In genomic region chr10:86391986-86392722, GRCh38 we compare ENCODE assay signal across 17 cellular contexts. TPM values are rescaled to one million over a fixed set of nuclear protein-coding genes. Genes with fewer than 3 reads are reported as not detected.
DNase-seq lines count a peak whose midpoint lies in the region; ATAC-seq and TF ChIP-seq lines count a peak whose summit lies in the region.
"Had no signal": no experiment of that assay in that cellular context is flagged by ENCODE, and none has a peak within 500 bp of the region (broad histone marks: within the 10 kb centered on the region; RNA-seq: fewer than 3 reads in every experiment).

No MANE protein-coding gene starts in this region.

- intact Hi-C loops in posterior vena cava (cut with DNase I) = no loop called here

- no peak for TF ChIP-seq EP300 in gastroesophageal sphincter (IDR thresholded peaks at IDR 0.05)

- no peak for TF ChIP-seq POLR2A in gastroesophageal sphincter (IDR thresholded peaks at IDR 0.05)

- no peak overlapping the region for H3K27ac ChIP-seq in gastroesophageal sphincter
- H3K27ac ChIP-seq: HL-60, tibial nerve had no signal

- ATAC-seq in GM19351 (IDR thresholded peaks at IDR 0.05; ENCODE audit: unreplicated experiment) (peak; percentile 26), HG03066 (IDR thresholded peaks at IDR 0.05; ENCODE audit: low read depth, unreplicated experiment) (peak; percentile 8), gastroesophageal sphincter (peak; percentile 31), left lobe of liver (no peak), GM19452 (IDR thresholded peaks at IDR 0.05; ENCODE audit: unreplicated experiment) (no peak)
- ATAC-seq: activated CD8-positive, alpha-beta T cell treated with anti-CD3 and anti-CD28 coated beads, Interleukin-2, amount 10 ng/mL, durations not matched to agents 7 days and 5 days; natural killer cell; SK-N-SH treated with all-trans-retinoic acid at 6 μM for 48 hours had no signal

- H3K27me3 ChIP-seq in gastroesophageal sphincter = peaks cover 56% of the 10 kb centered on the region

- DNase-seq in GM13976 (ENCODE audit: low spot score) (peak; percentile 62), left lobe of liver (ENCODE audit: low spot score) (no peak), posterior vena cava (ENCODE audit: low spot score) (no peak), hippocampal formation (lab: John Stamatoyannopoulos, UW) (no peak)
- DNase-seq: activated CD8-positive, alpha-beta T cell treated with anti-CD3 and anti-CD28 coated beads, Interleukin-2, amount 10 ng/mL, durations not matched to agents 7 days and 5 days; activated gamma-delta T cell treated with Interleukin-2 at 50 U/mL for 16 hours; natural killer cell; NCI-H146; NCI-H446 treated with DMSO at 0.1 percent for 48 hours; stimulated activated CD4-positive, alpha-beta T cell treated with anti-CD3 and anti-CD28 coated beads, Interleukin-2, amount 100 ng/mL, for 48 hours had no signal

- H3K4me3 ChIP-seq in gastroesophageal sphincter = no peak overlapping the region
- H3K4me3 ChIP-seq: tibial nerve had no signal

- peaks cover 0 to 10% (median 6%) of the 10 kb centered on the region in 3 donors for H3K4me1 ChIP-seq in gastroesophageal sphincter

- in situ Hi-C loops in GM13976 (cut with MboI; ENCODE audit: low sequenced_read_pairs, unreplicated experiment) = no loop called here

- 67 to 69% methylated on average over 4 to 8 of the region's 12 CpGs for WGBS in gastroesophageal sphincter (ENCODE audit: low coverage in 1 of 2), 2 donors

- TF ChIP-seq CTCF in GM13976 (IDR thresholded peaks at IDR 0.05; ENCODE audit: borderline replicate concordance, control extremely low read depth, extremely low read depth, insufficient read depth, missing control alignments) (no peak), gastroesophageal sphincter (IDR thresholded peaks at IDR 0.05) (no peak)

- no peaks in the 10 kb centered on the region for H3K9me3 ChIP-seq in gastroesophageal sphincter
- H3K9me3 ChIP-seq: tibial nerve had no signal

- no peaks in the 10 kb centered on the region for H3K36me3 ChIP-seq in gastroesophageal sphincter
- H3K36me3 ChIP-seq: tibial nerve had no signal

RNA-seq across cellular contexts. Expression of gene GRID1, which starts 25.6 kb away (rescaled TPM):
- 1 to 10 TPM; 1.2 to 2.7 (median 1.7) TPM for total RNA-seq in gastroesophageal sphincter
- 0.58 TPM for total RNA-seq in left lobe of liver
- total RNA-seq in posterior vena cava = 1 to 10 TPM; 4.4 to 5.6 TPM
- total RNA-seq: activated CD8-positive, alpha-beta T cell treated with anti-CD3 and anti-CD28 coated beads, Interleukin-2, amount 10 ng/mL, durations not matched to agents 7 days and 5 days; natural killer cell had no signal

Comparison
In these comparisons a context has a peak if more than half of its experiments do, and no peak if none do; other contexts are left out.
1. ATAC-seq: peak in GM19351 (single experiment), HG03066 (single experiment) and gastroesophageal sphincter (single experiment); none in left lobe of liver (single experiment) and GM19452 (single experiment).